Comparison of ENCODE assay signal across 8 cellular contexts in genomic region chr17:21042434-21043295, GRCh38. TPM values are rescaled to one million over a fixed set of nuclear protein-coding genes. Genes with fewer than 3 reads are reported as not detected.
DNase-seq lines count a peak whose midpoint lies in the region; ATAC-seq, FAIRE-seq and TF ChIP-seq lines count a peak whose summit lies in the region.

USP22 (minus strand) TSS chr17:21043011; CDS start chr17:21042835, 176 bp downstream.

- H3K9me1 ChIP-seq in K562 (ENCODE audit: control insufficient read depth, insufficient read depth, low read length) = no peaks in the 10 kb centered on the region

- H3K27me3 ChIP-seq in SJSA1 (replicated peaks) (no peaks in the 10 kb centered on the region), K562 (ENCODE audit: control insufficient read depth in 2 of 2, insufficient read depth in 2 of 2, low read length in 2 of 2) (no peaks in the 10 kb centered on the region), small intestine (ENCODE audit: control insufficient read depth in 2 of 2, insufficient read depth in 2 of 2, low read length in 2 of 2) (no peaks in the 10 kb centered on the region)

- POLR2A ChIA-PET in K562 (lab: Yijun Ruan, JAX) = interaction anchor here (0.6 to 2.2 kb wide), 16 partner anchors 9 to 217 kb away, joined by 3 to 24 read pairs (median 4); no protein-coding TSS in a partner anchor

- DNase-seq in Calu3 (peak; percentile 12), GM19239 (ENCODE audit: insufficient read length, low spot score) (peak; percentile 73), SJSA1 (ENCODE audit: low read depth in 1 of 2, low spot score in 2 of 2) (peak in 1 of 2 experiments; percentile 63), K562 (ENCODE audit: extremely low read depth in 1 of 4, low spot score in 3 of 4) (peak in 1 of 4 experiments; percentile 88), iPS-NIHi11 (ENCODE audit: low spot score) (peak; percentile 90), small intestine (no peak), EL (no peak)

- H3K79me2 ChIP-seq in K562 (ENCODE audit: control insufficient read depth, insufficient read depth, low read length) = peaks cover 45% of the 10 kb centered on the region

- no TSS peak for BruUV-seq in Calu3 (replicated peaks; lab: Mats Ljungman, UMichigan)
- no TSS peak for BruUV-seq in K562 (replicated peaks; lab: Mats Ljungman, UMichigan)

- peaks cover 19% of the 10 kb centered on the region for H3K4me1 ChIP-seq in SJSA1 (replicated peaks)
- H3K4me1 ChIP-seq in K562 (replicated peaks in 1 of 2; ENCODE audit: control insufficient read depth in 2 of 2, insufficient read depth in 2 of 2, low read length in 2 of 2) = peaks cover 12 to 29% of the 10 kb centered on the region in 2 experiments; a peak in 4 of 5 replicates
- peaks cover 4 to 7% of the 10 kb centered on the region in 2 donors for H3K4me1 ChIP-seq in small intestine (ENCODE audit: control insufficient read depth in 2 of 2, insufficient read depth in 1 of 2, low read depth in 1 of 2, low read length in 1 of 2)

- H2AFZ ChIP-seq in K562 (ENCODE audit: low read depth, low read length) = peak within 1 kb of the TSS; percentile 94

- H3K36me3 Mint-ChIP-seq in Calu3 (ENCODE audit: insufficient read depth, unreplicated experiment) = peaks cover 40% of the 10 kb centered on the region

- no peak for FAIRE-seq in GM19239 (lab: Jason Lieb, UNC)
- FAIRE-seq in K562 (lab: Jason Lieb, UNC) = peak; percentile 68
- FAIRE-seq in small intestine (lab: Jason Lieb, UNC) = no peak

- no peak for TF ChIP-seq EP300 in K562 (IDR thresholded peaks at IDR 0.05; ENCODE audit: low read length)

- H3K27me3 Mint-ChIP-seq in Calu3 (ENCODE audit: unreplicated experiment) = no peaks in the 10 kb centered on the region

- TF ChIP-seq CTCF in Calu3 (IDR thresholded peaks at IDR 0.05; ENCODE audit: unreplicated experiment) (no peak), K562 (IDR thresholded peaks at IDR 0.05 in 2 of 3, conservative IDR thresholded peaks at IDR 0.05 in 1 of 3; ENCODE audit: insufficient read depth in 2 of 3, low read depth in 1 of 3, low read length in 3 of 3) (0 out of 6 replicates have a peak, but pooled peaks of 1 of the 3 experiments have one; percentile 2)

- H3K9ac ChIP-seq in K562 (ENCODE audit: insufficient read depth in 1 of 2, low read depth in 2 of 2, low read length in 2 of 2) = peak within 1 kb of the TSS; percentile 98 to 99

- WGBS in K562 (ENCODE audit: insufficient coverage, low coverage, missing lambda C conversion rate) = 0% methylated on average over 8 of the region's 91 CpGs
- 0 to 1% (median 0%) methylated on average over 40 to 91 of the region's 91 CpGs for WGBS in small intestine, 3 donors

- peak; percentile 71 for TF ChIP-seq POLR2A in K562 (conservative IDR thresholded peaks at IDR 0.05)

- H3K27ac ChIP-seq in SJSA1 (peak within 1 kb of the TSS; percentile 97), K562 (ENCODE audit: extremely low read depth, low read depth, low read length) (peak within 1 kb of the TSS; percentile 100), small intestine (ENCODE audit: low read depth in 1 of 2, low read length in 1 of 2) (peak within 1 kb of the TSS; percentile 100)

- TF ChIP-seq RAD21 in K562 (CRISPR knock-in tag; conservative IDR thresholded peaks at IDR 0.05 in 1 of 2, IDR thresholded peaks at IDR 0.05 in 1 of 2) = no peak

- peak within 1 kb of the TSS; percentile 86 for H3K4me3 Mint-ChIP-seq in Calu3 (ENCODE audit: low read depth, unreplicated experiment)

- H3K9me3 ChIP-seq in SJSA1 (replicated peaks) (no peaks in the 10 kb centered on the region), K562 (replicated peaks; ENCODE audit: control insufficient read depth, insufficient read depth, low read depth, low read length) (no peaks in the 10 kb centered on the region), small intestine (ENCODE audit: control insufficient read depth, low read depth) (no peaks in the 10 kb centered on the region)

- ATAC-seq in HG03280 (IDR thresholded peaks at IDR 0.05; ENCODE audit: unreplicated experiment) (peak; percentile 60), K562 (peak; percentile 82)

- peaks cover 37% of the 10 kb centered on the region for H3K36me3 ChIP-seq in SJSA1
- H3K36me3 ChIP-seq in K562 (ENCODE audit: control insufficient read depth, insufficient read depth, low read length) = peaks cover 17% of the 10 kb centered on the region; the same call in 1 of the 3 replicates
- H3K36me3 ChIP-seq in small intestine (ENCODE audit: control insufficient read depth in 2 of 2, insufficient read depth in 2 of 2, low read length in 2 of 2) = peaks cover 0 to 2% of the 10 kb centered on the region in 2 donors

- H3K4me1 Mint-ChIP-seq in Calu3 (ENCODE audit: low read depth, unreplicated experiment) = peaks cover 12% of the 10 kb centered on the region

- CTCF ChIA-PET in Calu3 (lab: Charles Lee) (interaction anchor here (0.7 to 1.8 kb wide), 3 partner anchors 12 to 414 kb away, joined by 4 to 14 read pairs (median 5); no protein-coding TSS in a partner anchor), K562 (lab: Yijun Ruan, JAX; ENCODE audit: low intra/inter-chr PET ratio) (interaction anchor here (0.6 to 0.7 kb wide), 2 partner anchors 49 to 86 kb away, joined by 3 to 6 read pairs; no protein-coding TSS in a partner anchor)

- no peaks in the 10 kb centered on the region for H3K9me3 Mint-ChIP-seq in Calu3 (ENCODE audit: low read depth, unreplicated experiment)

- H3K27ac Mint-ChIP-seq in Calu3 (ENCODE audit: unreplicated experiment) = peak within 1 kb of the TSS; percentile 82

- intact Hi-C loops in Calu3 (cut with micrococcal nuclease; ENCODE audit: unreplicated experiment) = loop anchor here (5.0 to 10.0 kb wide), 2 partner anchors 55 to 172 kb away; partner anchors contain the start of gene TMEM11
- intact Hi-C loops in K562 (cut with micrococcal nuclease) = no loop called here

- peak within 1 kb of the TSS; percentile 87 for H3K4me2 ChIP-seq in K562 (ENCODE audit: insufficient read depth, low read length)

- H3K4me3 ChIP-seq in SJSA1 (peak within 1 kb of the TSS; percentile 99), K562 (peak within 1 kb of the TSS; percentile 97), small intestine (ENCODE audit: low read depth in 1 of 2, low read length in 2 of 2) (peak within 1 kb of the TSS; percentile 97 to 99)

- in situ Hi-C loops in K562 (cut with MboI) = no loop called here

- peaks cover 25% of the 10 kb centered on the region for H4K20me1 ChIP-seq in K562 (replicated peaks; ENCODE audit: control insufficient read depth, insufficient read depth, low read length)

TF ChIP-seq in K562, 482 proteins besides CTCF, POLR2A, EP300 and RAD21 (continues in another document):
- no peak for TF ChIP-seq SP1 (CRISPR knock-in tag; IDR thresholded peaks at IDR 0.05)
- TF ChIP-seq, protein P1, sequence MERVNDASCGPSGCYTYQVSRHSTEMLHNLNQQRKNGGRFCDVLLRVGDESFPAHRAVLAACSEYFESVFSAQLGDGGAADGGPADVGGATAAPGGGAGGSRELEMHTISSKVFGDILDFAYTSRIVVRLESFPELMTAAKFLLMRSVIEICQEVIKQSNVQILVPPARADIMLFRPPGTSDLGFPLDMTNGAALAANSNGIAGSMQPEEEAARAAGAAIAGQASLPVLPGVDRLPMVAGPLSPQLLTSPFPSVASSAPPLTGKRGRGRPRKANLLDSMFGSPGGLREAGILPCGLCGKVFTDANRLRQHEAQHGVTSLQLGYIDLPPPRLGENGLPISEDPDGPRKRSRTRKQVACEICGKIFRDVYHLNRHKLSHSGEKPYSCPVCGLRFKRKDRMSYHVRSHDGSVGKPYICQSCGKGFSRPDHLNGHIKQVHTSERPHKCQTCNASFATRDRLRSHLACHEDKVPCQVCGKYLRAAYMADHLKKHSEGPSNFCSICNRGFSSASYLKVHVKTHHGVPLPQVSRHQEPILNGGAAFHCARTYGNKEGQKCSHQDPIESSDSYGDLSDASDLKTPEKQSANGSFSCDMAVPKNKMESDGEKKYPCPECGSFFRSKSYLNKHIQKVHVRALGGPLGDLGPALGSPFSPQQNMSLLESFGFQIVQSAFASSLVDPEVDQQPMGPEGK (CRISPR knock-in tag; IDR thresholded peaks at IDR 0.05; ENCODE audit: borderline replicate concordance) = no peak
- no peak for TF ChIP-seq ZNF12 (CRISPR knock-in tag; IDR thresholded peaks at IDR 0.05)
- TF ChIP-seq FOSL1 (tag; conservative IDR thresholded peaks at IDR 0.05) = no peak
- TF ChIP-seq ESRRB (CRISPR knock-in tag; IDR thresholded peaks at IDR 0.05; ENCODE audit: borderline replicate concordance) = no peak
- no peak for TF ChIP-seq E2F1 (CRISPR knock-in tag; IDR thresholded peaks at IDR 0.05)
- TF ChIP-seq ZNF146 (CRISPR knock-in tag; IDR thresholded peaks at IDR 0.05; ENCODE audit: unreplicated experiment) = no peak
- TF ChIP-seq RBM25 (IDR thresholded peaks at IDR 0.05; ENCODE audit: low read depth, low read length, severe bottlenecking) = peak; percentile 70

RNA-seq across cellular contexts. Expression of gene USP22, which starts in this region (rescaled TPM):
- 147 and 150 TPM in 2 replicates for total RNA-seq in Calu3 (2022)
- 111 and 167 TPM in 2 replicates for total RNA-seq in SJSA1 (2014; rRNA removed; shearing (Covaris generic))
- total RNA-seq in K562 (2011; cell fraction: chromatin; rRNA removed; ENCODE audit: low replicate concordance) = 184 and 279 TPM in 2 replicates
- total RNA-seq in K562 (2011; cell fraction: nucleolus; rRNA removed) = 118 and 126 TPM in 2 replicates
- 105 and 120 TPM in 2 replicates for total RNA-seq in K562 (2011; cell fraction: nucleoplasm; rRNA removed)
- 54.3 and 71.1 TPM in 2 replicates for total RNA-seq in K562 (2014; rRNA removed)
- total RNA-seq in K562 (2014; rRNA removed; fragmentation: Illumina TruSeq; extraction: Trizol) = 59.6 and 61.6 TPM in 2 replicates
- total RNA-seq in K562 (2015; rRNA removed; fragmentation: Illumina TruSeq; extraction: Trizol) = 56.2 and 58.9 TPM in 2 replicates
- 105 and 113 TPM in 2 replicates for total RNA-seq in K562 (2021)
- 79.9 and 93.3 TPM in 2 replicates for polyA plus RNA-seq in K562 (2011; rRNA removed)
- 50.7 and 75.4 TPM in 2 replicates for polyA plus RNA-seq in K562 (2011; cell fraction: cytosol; rRNA removed)
- 89.8 and 116 TPM in 2 replicates for polyA plus RNA-seq in K562 (2011; cell fraction: nucleus; rRNA removed)
- 70.3 and 91.2 TPM in 2 replicates for polyA plus RNA-seq in K562 (2012)
- 77.5 and 91.3 TPM in 2 replicates for polyA plus RNA-seq in K562 (2014; fragmentation: Illumina TruSeq; extraction: Trizol)
- polyA plus RNA-seq in K562 (2014; fragmentation: Nextera tagmentation; extraction: Ambion mirVana) = 1 to 10 TPM; 6.5 to 7.5 TPM
- 46.4 and 51.6 TPM in 2 replicates for polyA plus RNA-seq in K562 (2014; rRNA removed)
- polyA minus RNA-seq in K562 (2011; rRNA and poly(A)+ RNA removed) = 158 and 167 TPM in 2 replicates
- 74.7 and 128 TPM in 2 replicates for polyA minus RNA-seq in K562 (2011; cell fraction: cytosol; rRNA and poly(A)+ RNA removed)
- 43.2 and 82.8 TPM in 2 replicates for polyA minus RNA-seq in K562 (2011; cell fraction: nucleus; rRNA and poly(A)+ RNA removed)
- 10 to 100 TPM; 25.5 to 67.2 (median 29.5) TPM for polyA plus RNA-seq in small intestine

Comparison
In these comparisons a context has a peak if more than half of its experiments do, and no peak if none do; other contexts are left out.
1. DNase-seq: peak in Calu3 (single experiment), GM19239 (single experiment) and iPS-NIHi11 (single experiment); none in small intestine (single experiment) and EL (single experiment).
2. Peak in every context shown above with its lines, with median percentiles within 50 percentile points of each other: H3K27ac ChIP-seq and H3K4me3 ChIP-seq.